Comparison of ENCODE assay signal across 1 cellular context in the genomic region with DNA sequence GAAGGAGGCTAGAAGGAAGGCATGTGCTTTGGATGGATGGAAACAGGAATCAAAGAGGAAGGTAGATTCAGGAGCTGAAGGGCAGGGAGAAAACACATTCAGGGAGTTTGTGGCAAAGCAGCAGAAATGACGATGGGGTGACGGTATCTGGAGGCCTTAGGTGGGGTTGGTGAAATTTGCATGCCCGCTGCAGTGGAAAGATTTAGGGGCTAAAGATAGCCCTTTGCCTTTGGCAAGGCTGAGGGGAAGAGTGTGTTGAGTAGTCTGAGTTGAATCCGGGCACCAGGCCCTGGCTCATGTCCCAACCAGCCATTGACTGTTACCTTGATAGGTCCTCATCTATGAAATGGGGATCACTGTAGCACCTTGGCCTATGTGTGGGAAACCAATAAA.
TF ChIP-seq lines count a peak whose summit lies in the region.

No MANE protein-coding gene starts in this region.

TF ChIP-seq in endothelial cell of umbilical vein, 7 proteins besides CTCF, POLR2A, EP300 and RAD21:
- TF ChIP-seq JUN (IDR thresholded peaks at IDR 0.05; ENCODE audit: borderline replicate concordance, insufficient read depth, insufficient read length, low read depth): no peak
- TF ChIP-seq POLR2AphosphoS5 (IDR thresholded peaks at IDR 0.05; ENCODE audit: insufficient read depth, low read depth, low read length): no peak
- TF ChIP-seq GATA2 (IDR thresholded peaks at IDR 0.05; ENCODE audit: insufficient read depth, insufficient read length, low read depth, low read length): no peak
- TF ChIP-seq EZH2 (IDR thresholded peaks at IDR 0.05; ENCODE audit: borderline replicate concordance, low read depth, low read length, severe bottlenecking): no peak
- TF ChIP-seq, protein P1, sequence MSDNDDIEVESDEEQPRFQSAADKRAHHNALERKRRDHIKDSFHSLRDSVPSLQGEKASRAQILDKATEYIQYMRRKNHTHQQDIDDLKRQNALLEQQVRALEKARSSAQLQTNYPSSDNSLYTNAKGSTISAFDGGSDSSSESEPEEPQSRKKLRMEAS (IDR thresholded peaks at IDR 0.05; ENCODE audit: insufficient read depth, insufficient read length): no peak
- TF ChIP-seq FOS (IDR thresholded peaks at IDR 0.05; ENCODE audit: borderline replicate concordance, insufficient read depth, low read length): no peak
- TF ChIP-seq MYC (IDR thresholded peaks at IDR 0.05; ENCODE audit: low read depth, low read length): no peak
